ENCODE assay signal across 1 cellular context in genomic region chr21:36575306-36575705, GRCh38.
TF ChIP-seq lines count a peak whose summit lies in the region.

No MANE protein-coding gene starts in this region.

TF ChIP-seq in K562, 482 proteins besides CTCF, POLR2A, EP300 and RAD21 (continued from another document):
- TF ChIP-seq CREB5 (CRISPR knock-in tag; IDR thresholded peaks at IDR 0.05) (no peak), CEBPB (tag; IDR thresholded peaks at IDR 0.05) (peak; percentile 60), TRIM24 (IDR thresholded peaks at IDR 0.05) (peak; percentile 39 to 59; a peak in 2 of 4 replicates), ZNF445 (CRISPR knock-in tag; IDR thresholded peaks at IDR 0.05; ENCODE audit: low read depth) (no peak), ZNF644 (tag; IDR thresholded peaks at IDR 0.05; ENCODE audit: low read depth) (0 out of 2 replicates have a peak, but pooled peaks have one; percentile 51), PHTF2 (CRISPR knock-in tag; IDR thresholded peaks at IDR 0.05) (no peak), PML (IDR thresholded peaks at IDR 0.05; ENCODE audit: low read length) (no peak), BACH1 (tag; IDR thresholded peaks at IDR 0.05) (no peak), ZNF175 (CRISPR knock-in tag; IDR thresholded peaks at IDR 0.05; ENCODE audit: low read depth) (peak; percentile 84), HDAC2 (IDR thresholded peaks at IDR 0.05) (0 out of 2 replicates have a peak, but pooled peaks have one; percentile 33), DDX20 (tag; IDR thresholded peaks at IDR 0.05; ENCODE audit: low read depth) (no peak), ZNF449 (CRISPR knock-in tag; IDR thresholded peaks at IDR 0.05) (peak; percentile 14; the same call in 1 of the 2 replicates), SRSF3 (IDR thresholded peaks at IDR 0.05; ENCODE audit: insufficient read depth, low read length) (no peak), ATF7 (IDR thresholded peaks at IDR 0.05) (peak; percentile 19; the same call in 1 of the 2 replicates), ZNF583 (CRISPR knock-in tag; IDR thresholded peaks at IDR 0.05) (peak; percentile 37; the same call in 1 of the 2 replicates), JUND (IDR thresholded peaks at IDR 0.05; ENCODE audit: borderline replicate concordance, low read depth, low read length) (no peak), JUND (tag; IDR thresholded peaks at IDR 0.05; ENCODE audit: borderline replicate concordance, low read depth, low read length) (peak; percentile 19; the same call in 1 of the 3 replicates), ARID1B (IDR thresholded peaks at IDR 0.05) (peak; percentile 68; the same call in 1 of the 2 replicates), SMARCE1 (IDR thresholded peaks at IDR 0.05) (peak; percentile 50; the same call in 1 of the 2 replicates), USF1 (CRISPR knock-in tag; IDR thresholded peaks at IDR 0.05) (no peak), CSDE1 (IDR thresholded peaks at IDR 0.05) (no peak), TCF3 (CRISPR knock-in tag; IDR thresholded peaks at IDR 0.05) (peak; percentile 50; the same call in 1 of the 2 replicates), PRPF4 (IDR thresholded peaks at IDR 0.05; ENCODE audit: insufficient read depth, low read depth, low read length, poor library complexity, severe bottlenecking) (no peak), ADNP (tag; IDR thresholded peaks at IDR 0.05) (peak; percentile 87), DPF2 (IDR thresholded peaks at IDR 0.05) (no peak), POLR3G (IDR thresholded peaks at IDR 0.05; ENCODE audit: extremely low read depth, insufficient read length, insufficient replicate concordance) (no peak), ATF4 (CRISPR knock-in tag; IDR thresholded peaks at IDR 0.05) (peak; percentile 88), TEAD1 (CRISPR knock-in tag; IDR thresholded peaks at IDR 0.05) (peak in 1 of 2 experiments; percentile 43; a peak in 1 of 4 replicates), NUFIP1 (IDR thresholded peaks at IDR 0.05; ENCODE audit: partially characterized antibody) (no peak), CBFA2T3 (IDR thresholded peaks at IDR 0.05) (peak; percentile 71), PBX2 (CRISPR knock-in tag; IDR thresholded peaks at IDR 0.05; ENCODE audit: low read depth) (no peak), PBX2 (tag; conservative IDR thresholded peaks at IDR 0.05; ENCODE audit: low read depth) (no peak), KLF16 (IDR thresholded peaks at IDR 0.05) (peak; percentile 59; the same call in 1 of the 2 replicates), KDM1A (IDR thresholded peaks at IDR 0.05) (0 out of 4 replicates have a peak, but pooled peaks of 1 of the 2 experiments have one; percentile 19), TAL1 (IDR thresholded peaks at IDR 0.05) (peak; percentile 72), RUNX1 (IDR thresholded peaks at IDR 0.05; ENCODE audit: low read depth) (no peak), BCOR (IDR thresholded peaks at IDR 0.05) (peak; percentile 77; the same call in 1 of the 2 replicates), ESRRA (IDR thresholded peaks at IDR 0.05; ENCODE audit: borderline replicate concordance, low read depth) (peak; percentile 67; the same call in 1 of the 2 replicates), ZNF785 (CRISPR knock-in tag; IDR thresholded peaks at IDR 0.05) (no peak), TEAD4 (IDR thresholded peaks at IDR 0.05; ENCODE audit: low read length) (peak; percentile 84), TEAD4 (CRISPR knock-in tag; IDR thresholded peaks at IDR 0.05; ENCODE audit: borderline replicate concordance) (no peak), HES1 (IDR thresholded peaks at IDR 0.05; ENCODE audit: low read depth) (no peak), MAZ (CRISPR knock-in tag; conservative IDR thresholded peaks at IDR 0.05 in 1 of 2, IDR thresholded peaks at IDR 0.05 in 1 of 2) (0 out of 4 replicates have a peak, but pooled peaks of 1 of the 2 experiments have one; percentile 13), THAP7 (CRISPR knock-in tag; IDR thresholded peaks at IDR 0.05) (no peak)
